17 cellular contexts compared by ENCODE assay signal in the genomic region with DNA sequence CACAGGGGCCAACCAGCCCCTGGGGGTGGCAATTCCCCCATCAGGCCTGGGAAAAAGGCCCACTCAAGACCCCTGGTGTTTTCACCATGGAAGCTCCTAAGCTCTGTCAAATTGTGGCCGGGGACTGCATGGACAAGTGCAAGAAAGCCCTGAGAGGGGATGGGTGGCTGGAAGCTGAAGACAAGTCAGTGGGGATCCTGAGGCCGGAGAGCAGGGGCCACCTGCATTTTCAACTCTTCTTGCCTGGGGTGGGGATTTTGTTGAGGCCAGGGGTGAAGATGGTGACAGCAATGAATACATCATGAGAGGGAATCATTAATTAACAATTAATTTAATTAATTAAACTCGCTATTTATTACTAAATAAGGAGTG.
"Had no signal": no experiment of that assay in that cellular context is flagged by ENCODE, and none has a peak within 500 bp of the region (broad histone marks: within the 10 kb centered on the region; RNA-seq: fewer than 3 reads in every experiment).

No MANE protein-coding gene starts in this region.

- H3K4me1 ChIP-seq: lower lobe of right lung had no signal

- H3K36me3 Mint-ChIP-seq: immature natural killer cell, mesothelial cell of epicardium had no signal

- H3K9me3 ChIP-seq: gastrocnemius medialis, heart left ventricle, lower lobe of right lung, ovary, transverse colon had no signal

- DNase-seq: activated naive CD4-positive, alpha-beta T cell treated with anti-CD3 and anti-CD28 coated beads for 36 hours; amygdala; brain microvascular endothelial cell; dermis blood vessel endothelial cell; gastrocnemius medialis; immature natural killer cell; left cardiac atrium; lower lobe of right lung; SHP77 treated with DMSO at 0.1 percent for 48 hours; transverse colon; WERI-Rb-1 had no signal

- H3K4me3 ChIP-seq: gastrocnemius medialis, heart left ventricle, lower lobe of right lung, ovary, transverse colon had no signal

- H3K27ac Mint-ChIP-seq: activated naive CD4-positive, alpha-beta T cell treated with anti-CD3 and anti-CD28 coated beads for 36 hours; endodermal cell; immature natural killer cell; mesothelial cell of epicardium had no signal

- H3K4me3 Mint-ChIP-seq: activated naive CD4-positive, alpha-beta T cell treated with anti-CD3 and anti-CD28 coated beads for 36 hours; endodermal cell; immature natural killer cell; mesothelial cell of epicardium had no signal

- ATAC-seq: gastrocnemius medialis, left cardiac atrium, lower lobe of right lung, sciatic nerve, SK-N-SH treated with all-trans-retinoic acid at 6 μM for 48 hours had no signal

- H3K27me3 ChIP-seq: brain microvascular endothelial cell, gastrocnemius medialis, heart left ventricle, ovary, transverse colon had no signal

- H3K27ac ChIP-seq: brain microvascular endothelial cell, lower lobe of right lung, ovary, transverse colon, WERI-Rb-1 had no signal

- H3K36me3 ChIP-seq: gastrocnemius medialis, lower lobe of right lung, ovary, transverse colon, WERI-Rb-1 had no signal

- H3K9me3 Mint-ChIP-seq: activated naive CD4-positive, alpha-beta T cell treated with anti-CD3 and anti-CD28 coated beads for 36 hours; endodermal cell; immature natural killer cell; mesothelial cell of epicardium had no signal
